ENCODE assay signal across 8 cellular contexts in genomic region chr15:78130466-78131294, GRCh38. TPM values are rescaled to one million over a fixed set of nuclear protein-coding genes. Genes with fewer than 3 reads are reported as not detected.
DNase-seq lines count a peak whose midpoint lies in the region; ATAC-seq and TF ChIP-seq lines count a peak whose summit lies in the region.

No MANE protein-coding gene starts in this region.

- H3K27me3 Mint-ChIP-seq in CD4-positive, CD25-positive, alpha-beta regulatory T cell: peaks cover 7% of the 10 kb centered on the region

- H3K9me3 Mint-ChIP-seq in CD4-positive, CD25-positive, alpha-beta regulatory T cell: no peaks in the 10 kb centered on the region

- H3K27me3 ChIP-seq in CD4-positive, CD25-positive, alpha-beta regulatory T cell (ENCODE audit: control insufficient read depth, insufficient read depth, low read length): no peaks in the 10 kb centered on the region
- H3K27me3 ChIP-seq in Karpas-422 (ENCODE audit: low read length): no peaks in the 10 kb centered on the region
- H3K27me3 ChIP-seq in dorsolateral prefrontal cortex: no peaks in the 10 kb centered on the region
- H3K27me3 ChIP-seq in neutrophil: peaks cover 18% of the 10 kb centered on the region

- peaks cover 10% of the 10 kb centered on the region for H3K4me1 ChIP-seq in CD4-positive, CD25-positive, alpha-beta regulatory T cell (ENCODE audit: control insufficient read depth, insufficient read depth, low read length, poor library complexity, severe bottlenecking)
- H3K4me1 ChIP-seq in Karpas-422 (ENCODE audit: low read length) (peaks cover 14% of the 10 kb centered on the region), neutrophil (ENCODE audit: control insufficient read depth in 1 of 2, insufficient read depth in 1 of 2, low read depth in 1 of 2, low read length in 1 of 2) (peaks cover 11 to 12% of the 10 kb centered on the region in 2 experiments)

- no peak overlapping the region for H2AFZ ChIP-seq in Karpas-422 (ENCODE audit: low read length)

- H3K4me3 ChIP-seq in CD4-positive, CD25-positive, alpha-beta regulatory T cell (ENCODE audit: low read depth, low read length): no peak overlapping the region
- no peak overlapping the region; the same call in 1 of the 2 replicates for H3K4me3 ChIP-seq in Karpas-422 (ENCODE audit: low read length)
- H3K4me3 ChIP-seq in dorsolateral prefrontal cortex: peak overlapping the region in 58 of 59 donors; percentile 38 to 98 (median 84)
- H3K4me3 ChIP-seq in neutrophil (ENCODE audit: low read depth in 1 of 2, low read length in 1 of 2): peak overlapping the region; percentile 54 to 78

- peak overlapping the region; percentile 86 for H3K4me2 ChIP-seq in Karpas-422 (ENCODE audit: low read depth, low read length, poor library complexity, severe bottlenecking)

- peak in 1 of 3 donors; percentile 43 for DNase-seq in CD4-positive, CD25-positive, alpha-beta regulatory T cell
- DNase-seq in Karpas-422: peak; percentile 56
- peak in 1 of 10 donors; percentile 12 for DNase-seq in dorsolateral prefrontal cortex
- no peak for DNase-seq in DMS153 (lab: John Stamatoyannopoulos, UW)

- H3K36me3 ChIP-seq in CD4-positive, CD25-positive, alpha-beta regulatory T cell (ENCODE audit: control insufficient read depth, insufficient read depth, low read length): no peaks in the 10 kb centered on the region
- H3K36me3 ChIP-seq in Karpas-422 (ENCODE audit: insufficient read depth, low read length): no peaks in the 10 kb centered on the region
- no peaks in the 10 kb centered on the region for H3K36me3 ChIP-seq in neutrophil

- H3K36me3 Mint-ChIP-seq in CD4-positive, CD25-positive, alpha-beta regulatory T cell: no peaks in the 10 kb centered on the region

- no peaks in the 10 kb centered on the region for H3K9me2 ChIP-seq in Karpas-422 (replicated peaks; ENCODE audit: insufficient read depth, low read length)

- no peaks in the 10 kb centered on the region for H3K79me2 ChIP-seq in Karpas-422 (ENCODE audit: low read length)

- peaks cover 0 to 40% (median 16%) of the 10 kb centered on the region in 4 donors for H3K4me1 Mint-ChIP-seq in CD4-positive, CD25-positive, alpha-beta regulatory T cell

- intact Hi-C loops in dorsolateral prefrontal cortex (cut with DNase I): loop anchor here (5.0 kb wide), 1 partner anchor 112 kb away; no protein-coding TSS in a partner anchor

- TF ChIP-seq CTCF in dorsolateral prefrontal cortex (IDR thresholded peaks at IDR 0.05 in 54 of 56, conservative IDR thresholded peaks at IDR 0.05 in 2 of 56; ENCODE audit: low read depth in 1 of 56, partially characterized antibody in 56 of 56): no peak
- no peak for TF ChIP-seq CTCF in neutrophil (IDR thresholded peaks at IDR 0.05)

- no peak overlapping the region for H3K27ac ChIP-seq in CD4-positive, CD25-positive, alpha-beta regulatory T cell (ENCODE audit: insufficient read depth, low read length, poor library complexity, severe bottlenecking)
- H3K27ac ChIP-seq in Karpas-422 (ENCODE audit: low read length) (no peak overlapping the region), dorsolateral prefrontal cortex (peak overlapping the region in 23 of 59 donors; percentile 9 to 91 (median 61)), neutrophil (no peak overlapping the region)

- H4K20me1 ChIP-seq in Karpas-422 (ENCODE audit: insufficient read depth, low read depth, low read length): no peaks in the 10 kb centered on the region

- peak overlapping the region; percentile 75 to 95 (median 85) for H3K4me3 Mint-ChIP-seq in CD4-positive, CD25-positive, alpha-beta regulatory T cell

- H3K27ac Mint-ChIP-seq in CD4-positive, CD25-positive, alpha-beta regulatory T cell: peak overlapping the region; percentile 44 to 81 (median 69)

- H3K9ac ChIP-seq in Karpas-422 (ENCODE audit: low read length): peak overlapping the region; percentile 87; the same call in 1 of the 2 replicates

- peak; percentile 38 to 47 for ATAC-seq in CD4-positive, CD25-positive, alpha-beta regulatory T cell (ENCODE audit: low read depth in 2 of 2)
- ATAC-seq in GM21360 (IDR thresholded peaks at IDR 0.05; ENCODE audit: unreplicated experiment) (peak; percentile 23), GM19035 (IDR thresholded peaks at IDR 0.05; ENCODE audit: unreplicated experiment) (no peak), GM18502 (IDR thresholded peaks at IDR 0.05; ENCODE audit: poor library complexity, unreplicated experiment) (no peak)

- H3K9me3 ChIP-seq in CD4-positive, CD25-positive, alpha-beta regulatory T cell (ENCODE audit: control insufficient read depth in 2 of 2, low read length in 2 of 2): no peaks in the 10 kb centered on the region
- H3K9me3 ChIP-seq in Karpas-422 (ENCODE audit: low read length): no peaks in the 10 kb centered on the region
- H3K9me3 ChIP-seq in neutrophil: no peaks in the 10 kb centered on the region

RNA-seq across cellular contexts. Expression of gene CIB2, which starts 0.6 kb away (rescaled TPM):
- total RNA-seq in CD4-positive, CD25-positive, alpha-beta regulatory T cell: 1.2 TPM
- 1 to 10 TPM in 3 of 4 donors, under 1 TPM in 1; 0.94 to 2.7 (median 1.9) TPM for polyA plus RNA-seq in CD4-positive, CD25-positive, alpha-beta regulatory T cell
- 1.1 and 4.4 TPM in 2 replicates for total RNA-seq in Karpas-422 (2014; rRNA removed; shearing (Covaris generic); ENCODE audit: low replicate concordance)
- 10 to 100 TPM in 62 of 120 experiments, 1 to 10 TPM in 58; 4.3 to 20.5 (median 10.0) TPM for total RNA-seq in dorsolateral prefrontal cortex

RNA-seq across cellular contexts. Expression of gene IDH3A, which starts 18.5 kb away (rescaled TPM):
- 51.9 TPM for total RNA-seq in CD4-positive, CD25-positive, alpha-beta regulatory T cell
- polyA plus RNA-seq in CD4-positive, CD25-positive, alpha-beta regulatory T cell: 10 to 100 TPM; 38.2 to 62.1 (median 46.8) TPM
- 49.3 and 57.2 TPM in 2 replicates for total RNA-seq in Karpas-422 (2014; rRNA removed; shearing (Covaris generic); ENCODE audit: low replicate concordance)
- 100 to 1,000 TPM; 101 to 276 (median 201) TPM for total RNA-seq in dorsolateral prefrontal cortex

RNA-seq across cellular contexts. Expression of gene SH2D7, which starts 38.3 kb away (rescaled TPM):
- total RNA-seq in CD4-positive, CD25-positive, alpha-beta regulatory T cell: not detected
- under 1 TPM in 1 of 4 donors, not detected in 3; 0.09 TPM for polyA plus RNA-seq in CD4-positive, CD25-positive, alpha-beta regulatory T cell
- not detected in 2 replicates for total RNA-seq in Karpas-422 (2014; rRNA removed; shearing (Covaris generic); ENCODE audit: low replicate concordance)
- not detected for total RNA-seq in dorsolateral prefrontal cortex

RNA-seq across cellular contexts. Expression of gene TBC1D2B, which starts 53.2 kb away (rescaled TPM):
- 117 TPM for total RNA-seq in CD4-positive, CD25-positive, alpha-beta regulatory T cell
- 10 to 100 TPM; 12.2 to 17.9 (median 15.4) TPM for polyA plus RNA-seq in CD4-positive, CD25-positive, alpha-beta regulatory T cell
- 20.1 and 38.9 TPM in 2 replicates for total RNA-seq in Karpas-422 (2014; rRNA removed; shearing (Covaris generic); ENCODE audit: low replicate concordance)
- 10 to 100 TPM; 18.5 to 62.5 (median 37.5) TPM for total RNA-seq in dorsolateral prefrontal cortex

Comparison
In these comparisons a context has a peak if more than half of its experiments do, and no peak if none do; other contexts are left out.
1. ATAC-seq: peak in CD4-positive, CD25-positive, alpha-beta regulatory T cell (2 of 2) and GM21360 (single experiment); none in GM19035 (single experiment) and GM18502 (single experiment).
2. H3K4me3 ChIP-seq: peak in dorsolateral prefrontal cortex (58 of 59) and neutrophil (2 of 2); none in CD4-positive, CD25-positive, alpha-beta regulatory T cell (single experiment) and Karpas-422 (single experiment).